ENCODE assay signal across 9 cellular contexts in genomic region chr5:140925806-140926205, GRCh38. TPM values are rescaled to one million over a fixed set of nuclear protein-coding genes. Genes with fewer than 3 reads are reported as not detected.
DNase-seq lines count a peak whose midpoint lies in the region; ATAC-seq lines count a peak whose summit lies in the region.
"Had no signal": no experiment of that assay in that cellular context is flagged by ENCODE, and none has a peak within 500 bp of the region (broad histone marks: within the 10 kb centered on the region; RNA-seq: fewer than 3 reads in every experiment).

No MANE protein-coding gene starts in this region.

- peak overlapping the region; percentile 50 to 84 (median 76) for H3K4me3 ChIP-seq in subcutaneous abdominal adipose tissue (ENCODE audit: low read depth in 1 of 5, low read length in 5 of 5)

- H3K27me3 ChIP-seq in subcutaneous abdominal adipose tissue (ENCODE audit: control insufficient read depth in 5 of 5, insufficient read depth in 4 of 5, low read length in 5 of 5), result peaks cover 0 to 14% (median 5%) of the 10 kb centered on the region in 5 donors

- H3K36me3 ChIP-seq in subcutaneous abdominal adipose tissue (ENCODE audit: control insufficient read depth in 5 of 5, insufficient read depth in 5 of 5, low read length in 5 of 5), result no peaks in the 10 kb centered on the region

- no peak overlapping the region for H3K27ac ChIP-seq in subcutaneous abdominal adipose tissue (ENCODE audit: low read depth, low read length)

- intact Hi-C loops in posterior vena cava (cut with DNase I), result no loop called here

- ATAC-seq in HG03342 (IDR thresholded peaks at IDR 0.05; ENCODE audit: unreplicated experiment), result no peak

- H3K4me1 ChIP-seq in subcutaneous abdominal adipose tissue (ENCODE audit: control insufficient read depth in 5 of 5, insufficient read depth in 5 of 5, low read length in 5 of 5), result peaks cover 0 to 23% (median 21%) of the 10 kb centered on the region in 5 donors

- DNase-seq in NCI-H1417 (lab: John Stamatoyannopoulos, UW) (peak in 2 of 3 experiments; percentile 22 to 69), NCI-H1417 treated with DMSO at 0.1 percent for 48 hours (lab: John Stamatoyannopoulos, UW) (no peak), astrocyte of the hippocampus (ENCODE audit: low read depth, low spot score) (peak; percentile 2), kidney tubule cell (ENCODE audit: low spot score) (peak; percentile 4), posterior vena cava (ENCODE audit: low spot score) (no peak)
- DNase-seq in stimulated activated CD4-positive, alpha-beta T cell treated with anti-CD3 and anti-CD28 coated beads, Interleukin-2, amount 100 ng/mL, for 48 hours, result no peak

- peak overlapping the region in 1 of 5 donors; percentile 25 for H3K9ac ChIP-seq in subcutaneous abdominal adipose tissue (ENCODE audit: low read length in 5 of 5)

- H3K9me3 ChIP-seq in subcutaneous abdominal adipose tissue (ENCODE audit: control insufficient read depth in 5 of 5, low read length in 5 of 5), result peaks cover 0 to 2% (median 0%) of the 10 kb centered on the region in 5 donors

RNA-seq across cellular contexts. Expression of gene PCDHAC1, which starts 0.3 kb away (rescaled TPM):
- total RNA-seq in posterior vena cava, result under 1 TPM; 0.14 to 0.24 TPM
- total RNA-seq: T-helper 1 cell treated with Interleukin-12 subunit alpha and Interleukin-12 subunit beta and Interleukin-4 antibody, amounts not matched to agents 30 ng/mL and 1 ng/mL, for 36 hours had no signal

RNA-seq across cellular contexts. Expression of gene PCDHAC2, which starts 40.5 kb away (rescaled TPM):
- under 1 TPM; 0.32 to 0.33 TPM for total RNA-seq in posterior vena cava
- total RNA-seq: T-helper 1 cell treated with Interleukin-12 subunit alpha and Interleukin-12 subunit beta and Interleukin-4 antibody, amounts not matched to agents 30 ng/mL and 1 ng/mL, for 36 hours had no signal

RNA-seq across cellular contexts. Expression of gene PCDHA13, which starts 43.9 kb away (rescaled TPM):
- total RNA-seq in posterior vena cava, result under 1 TPM in 1 of 2 donors, not detected in 1; 0.05 TPM
- total RNA-seq: T-helper 1 cell treated with Interleukin-12 subunit alpha and Interleukin-12 subunit beta and Interleukin-4 antibody, amounts not matched to agents 30 ng/mL and 1 ng/mL, for 36 hours had no signal

RNA-seq across cellular contexts. Expression of gene PCDHA12, which starts 50.7 kb away (rescaled TPM):
- under 1 TPM in 1 of 2 donors, not detected in 1; 0.24 TPM for total RNA-seq in posterior vena cava
- total RNA-seq: T-helper 1 cell treated with Interleukin-12 subunit alpha and Interleukin-12 subunit beta and Interleukin-4 antibody, amounts not matched to agents 30 ng/mL and 1 ng/mL, for 36 hours had no signal

RNA-seq across cellular contexts. Expression of gene PCDHA11, which starts 57.0 kb away (rescaled TPM):
- under 1 TPM; 0.14 TPM for total RNA-seq in posterior vena cava
- total RNA-seq: T-helper 1 cell treated with Interleukin-12 subunit alpha and Interleukin-12 subunit beta and Interleukin-4 antibody, amounts not matched to agents 30 ng/mL and 1 ng/mL, for 36 hours had no signal

Comparison
In these comparisons a context has a peak if more than half of its experiments do, and no peak if none do; other contexts are left out.
1. DNase-seq: peak in NCI-H1417 (2 of 3), astrocyte of the hippocampus (single experiment) and kidney tubule cell (single experiment); none in NCI-H1417 treated with DMSO at 0.1 percent for 48 hours (single experiment), stimulated activated CD4-positive, alpha-beta T cell treated with anti-CD3 and anti-CD28 coated beads, Interleukin-2, amount 100 ng/mL, for 48 hours (0 of 2) and posterior vena cava (single experiment).